ENCODE assay signal across 11 cellular contexts in the genomic region with DNA sequence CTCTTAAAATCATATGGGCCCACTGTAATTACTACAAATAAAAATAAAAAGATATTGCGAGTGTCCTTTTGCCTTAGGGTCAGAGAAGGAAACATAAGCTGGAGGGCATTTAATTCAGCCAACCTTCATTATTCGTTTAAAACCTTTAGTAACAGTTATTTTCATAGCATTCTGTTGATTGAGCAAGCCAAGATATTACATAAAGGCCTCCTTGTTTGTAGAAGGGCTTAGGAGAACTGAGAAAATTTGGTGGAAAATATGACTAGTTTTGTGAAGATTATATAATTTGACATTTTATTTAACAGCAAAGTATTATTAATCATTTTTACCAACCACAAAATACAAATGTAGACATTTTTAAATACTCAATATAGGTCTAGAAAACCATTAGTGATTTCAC.
DNase-seq lines count a peak whose midpoint lies in the region; ATAC-seq and TF ChIP-seq lines count a peak whose summit lies in the region.
"Had no signal": no experiment of that assay in that cellular context is flagged by ENCODE, and none has a peak within 500 bp of the region (broad histone marks: within the 10 kb centered on the region; RNA-seq: fewer than 3 reads in every experiment).

No MANE protein-coding gene starts in this region.

- TF ChIP-seq EP300 in stomach (IDR thresholded peaks at IDR 0.05) = no peak

- H3K9ac ChIP-seq in rectal smooth muscle tissue (ENCODE audit: low read length) = no peak overlapping the region

- no peak for TF ChIP-seq CTCF in chondrocyte (IDR thresholded peaks at IDR 0.05)
- no peak for TF ChIP-seq CTCF in stomach (IDR thresholded peaks at IDR 0.05)

- H3K36me3 Mint-ChIP-seq in chondrocyte (ENCODE audit: low read depth) (no peaks in the 10 kb centered on the region), immature natural killer cell (no peaks in the 10 kb centered on the region)
- H3K36me3 Mint-ChIP-seq in activated CD4-positive, alpha-beta memory T cell treated with anti-CD3 and anti-CD28 coated beads for 36 hours = no peaks in the 10 kb centered on the region
- H3K36me3 Mint-ChIP-seq: CD8-positive, alpha-beta T cell had no signal

- H3K4me1 Mint-ChIP-seq in chondrocyte (ENCODE audit: low read depth) (peaks cover 14% of the 10 kb centered on the region), immature natural killer cell (no peaks in the 10 kb centered on the region)
- H3K4me1 Mint-ChIP-seq in activated CD4-positive, alpha-beta memory T cell treated with anti-CD3 and anti-CD28 coated beads for 36 hours (ENCODE audit: low read depth) = no peaks in the 10 kb centered on the region

- TF ChIP-seq POLR2A in stomach (IDR thresholded peaks at IDR 0.05) = no peak

- ATAC-seq in left ventricle myocardium superior (peak; percentile 72), aorta (ENCODE audit: low FRiP score) (peak; percentile 65)
- ATAC-seq: CD8-positive, alpha-beta T cell had no signal

- CTCF ChIA-PET in activated CD4-positive, alpha-beta memory T cell treated with anti-CD3 and anti-CD28 coated beads for 36 hours (lab: Charles Lee) = interaction anchor here (0.5 to 1.8 kb wide), 2 partner anchors 10 to 229 kb away, joined by 4 to 9 read pairs; no protein-coding TSS in a partner anchor

- H3K9me3 ChIP-seq in aorta (ENCODE audit: control insufficient read depth, low read length) (no peaks in the 10 kb centered on the region), stomach (no peaks in the 10 kb centered on the region)

- H3K27me3 ChIP-seq in rectal smooth muscle tissue (ENCODE audit: control insufficient read depth, insufficient read depth, low read length) (no peaks in the 10 kb centered on the region), aorta (ENCODE audit: control insufficient read depth in 1 of 2, insufficient read depth in 2 of 2, low read length in 1 of 2) (no peaks in the 10 kb centered on the region), stomach (no peaks in the 10 kb centered on the region)

- DNase-seq in chondrocyte (ENCODE audit: low spot score) = no peak
- no peak for DNase-seq in left ventricle myocardium superior
- DNase-seq in aorta = no peak
- no peak for DNase-seq in immature natural killer cell
- no peak for DNase-seq in activated CD4-positive, alpha-beta memory T cell treated with anti-CD3 and anti-CD28 coated beads for 36 hours
- DNase-seq in stomach = no peak
- DNase-seq: CD8-positive, alpha-beta T cell; KG1 had no signal

- H3K36me3 ChIP-seq in rectal smooth muscle tissue (ENCODE audit: control insufficient read depth, insufficient read depth, low read length) (no peaks in the 10 kb centered on the region), aorta (ENCODE audit: control insufficient read depth in 1 of 2, insufficient read depth in 2 of 2, low read length in 1 of 2) (no peaks in the 10 kb centered on the region), stomach (no peaks in the 10 kb centered on the region)

- H3K4me3 Mint-ChIP-seq in chondrocyte (ENCODE audit: unreplicated experiment) (no peak overlapping the region), immature natural killer cell (no peak overlapping the region)
- H3K4me3 Mint-ChIP-seq in activated CD4-positive, alpha-beta memory T cell treated with anti-CD3 and anti-CD28 coated beads for 36 hours = no peak overlapping the region
- H3K4me3 Mint-ChIP-seq: CD8-positive, alpha-beta T cell; HFFc6 had no signal

- H3K4me1 ChIP-seq in rectal smooth muscle tissue (ENCODE audit: control insufficient read depth, insufficient read depth, low read length) (peaks cover 2% of the 10 kb centered on the region), aorta (ENCODE audit: control insufficient read depth in 1 of 2, insufficient read depth in 2 of 2, low read length in 2 of 2) (no peaks in the 10 kb centered on the region), stomach (peaks cover 0 to 8% (median 2%) of the 10 kb centered on the region in 4 donors)

- WGBS in aorta, 2 donors = 3 to 7% methylated on average over 2 of the region's 2 CpGs
- WGBS in stomach, 5 donors = 41 to 65% (median 56%) methylated on average over 2 of the region's 2 CpGs

- H3K4me3 ChIP-seq in rectal smooth muscle tissue (ENCODE audit: low read length) = no peak overlapping the region
- no peak overlapping the region for H3K4me3 ChIP-seq in aorta (ENCODE audit: low read length in 2 of 2)
- no peak overlapping the region for H3K4me3 ChIP-seq in stomach
- H3K4me3 ChIP-seq: PC-9 had no signal

- H3K27ac Mint-ChIP-seq in chondrocyte (ENCODE audit: unreplicated experiment) = peak overlapping the region; percentile 67
- H3K27ac Mint-ChIP-seq in immature natural killer cell = no peak overlapping the region
- no peak overlapping the region for H3K27ac Mint-ChIP-seq in activated CD4-positive, alpha-beta memory T cell treated with anti-CD3 and anti-CD28 coated beads for 36 hours
- H3K27ac Mint-ChIP-seq: CD8-positive, alpha-beta T cell; HFFc6 had no signal

- peak overlapping the region; percentile 22 for H3K27ac ChIP-seq in rectal smooth muscle tissue (ENCODE audit: low read depth, low read length)
- H3K27ac ChIP-seq in aorta (ENCODE audit: low read depth in 1 of 2, low read length in 2 of 2) = peak overlapping the region in 1 of 2 donors; percentile 87
- no peak overlapping the region for H3K27ac ChIP-seq in stomach
- H3K27ac ChIP-seq: PC-9 had no signal

- POLR2A ChIA-PET in activated CD4-positive, alpha-beta memory T cell treated with anti-CD3 and anti-CD28 coated beads for 36 hours (lab: Charles Lee) = no interaction called here

- H3K27me3 Mint-ChIP-seq in chondrocyte (ENCODE audit: low read depth) (peaks cover 29% of the 10 kb centered on the region), immature natural killer cell (ENCODE audit: low read depth in 3 of 3) (peaks cover 0 to 7% (median 0%) of the 10 kb centered on the region in 3 donors)
- H3K27me3 Mint-ChIP-seq in activated CD4-positive, alpha-beta memory T cell treated with anti-CD3 and anti-CD28 coated beads for 36 hours = peaks cover 2% of the 10 kb centered on the region

- H3K9me3 Mint-ChIP-seq in chondrocyte (ENCODE audit: low read depth) (no peaks in the 10 kb centered on the region), immature natural killer cell (no peaks in the 10 kb centered on the region)
- no peaks in the 10 kb centered on the region for H3K9me3 Mint-ChIP-seq in activated CD4-positive, alpha-beta memory T cell treated with anti-CD3 and anti-CD28 coated beads for 36 hours
- H3K9me3 Mint-ChIP-seq: CD8-positive, alpha-beta T cell; HFFc6 had no signal

- intact Hi-C loops in left ventricle myocardium superior (cut with micrococcal nuclease) (no loop called here), aorta (cut with DNase I) (no loop called here), stomach (cut with DNase I; ENCODE audit: low total_unique reads) (no loop called here)
- intact Hi-C loops in activated CD4-positive, alpha-beta memory T cell treated with anti-CD3 and anti-CD28 coated beads for 36 hours (cut with micrococcal nuclease) = no loop called here
